In the genomic region with DNA sequence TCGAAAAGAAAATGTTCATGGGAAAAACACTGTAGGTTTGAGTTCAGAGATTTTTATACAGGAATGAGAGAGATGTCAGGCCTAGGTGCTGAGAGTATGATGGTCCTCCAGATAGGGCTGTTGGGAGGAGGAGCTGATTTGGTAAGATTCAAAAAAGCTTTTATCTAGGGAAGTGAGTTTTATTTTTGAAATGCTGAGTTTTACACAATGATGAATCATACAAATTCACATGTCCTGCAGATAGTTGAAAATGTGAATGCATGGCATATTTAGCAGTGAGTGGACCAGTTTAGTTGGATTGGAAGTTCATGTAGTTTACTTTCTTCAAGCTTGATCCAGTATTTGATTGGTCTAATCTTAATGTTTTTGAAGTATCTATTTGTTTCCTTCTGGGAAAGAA, we compare ENCODE assay signal across 18 cellular contexts.
A peak's percentile ranks its signal among the peaks of the same experiment; 100 is the strongest.
DNase-seq lines count a peak whose midpoint lies in the region; ATAC-seq and TF ChIP-seq lines count a peak whose summit lies in the region.
"Had no signal": no experiment of that assay in that cellular context is flagged by ENCODE, and none has a peak within 500 bp of the region (broad histone marks: within the 10 kb centered on the region; RNA-seq: fewer than 3 reads in every experiment).

No MANE protein-coding gene starts in this region.

- no peak overlapping the region for H3K27ac ChIP-seq in mesenchymal stem cell (ENCODE audit: low read length, poor library complexity, severe bottlenecking)
- H3K27ac ChIP-seq in gastroesophageal sphincter: no peak overlapping the region
- H3K27ac ChIP-seq: esophagus muscularis mucosa, stomach, uterus had no signal

- no peak overlapping the region for H3K4me2 ChIP-seq in mesenchymal stem cell (ENCODE audit: low read length, poor library complexity, severe bottlenecking)

- no peaks in the 10 kb centered on the region for H3K27me3 ChIP-seq in mesenchymal stem cell (ENCODE audit: control insufficient read depth in 1 of 2, insufficient read depth in 1 of 2, low read length in 2 of 2)
- H3K27me3 ChIP-seq in gastroesophageal sphincter: no peaks in the 10 kb centered on the region
- H3K27me3 ChIP-seq: esophagus muscularis mucosa, stomach, uterus had no signal

- no peak for TF ChIP-seq POLR2A in gastroesophageal sphincter (IDR thresholded peaks at IDR 0.05)

- in situ Hi-C loops in GM13976 (cut with MboI; ENCODE audit: low sequenced_read_pairs, unreplicated experiment): no loop called here

- H2BK15ac ChIP-seq in mesenchymal stem cell (ENCODE audit: low read depth, poor library complexity, severe bottlenecking): no peak overlapping the region

- H3K18ac ChIP-seq in mesenchymal stem cell (ENCODE audit: low read depth in 1 of 2, low read length in 2 of 2): no peak overlapping the region

- H3K4me3 ChIP-seq in AG10803 (ENCODE audit: low read length): no peak overlapping the region
- H3K4me3 ChIP-seq in cardiac fibroblast (replicated peaks in 1 of 2; ENCODE audit: low read depth in 2 of 2, low read length in 2 of 2): no peak overlapping the region
- no peak overlapping the region for H3K4me3 ChIP-seq in mesenchymal stem cell (ENCODE audit: insufficient read depth in 1 of 2, low read depth in 1 of 2, low read length in 2 of 2)
- H3K4me3 ChIP-seq in gastroesophageal sphincter: no peak overlapping the region
- H3K4me3 ChIP-seq: esophagus muscularis mucosa, stomach, uterus had no signal

- DNase-seq in AG10803 (ENCODE audit: low read depth): peak; percentile 67
- DNase-seq in M059J (ENCODE audit: low read depth): peak; percentile 32
- DNase-seq in cardiac fibroblast (ENCODE audit: low read depth in 2 of 2): peak; percentile 52 to 68
- DNase-seq in mesenchymal stem cell: no peak
- DNase-seq in Kasumi-1 (lab: John Stamatoyannopoulos, UW): no peak
- no peak for DNase-seq in stimulated activated CD4-positive, alpha-beta T cell treated with anti-CD3 and anti-CD28 coated beads, Interleukin-4, amount 100 ng/mL, for 4 hours
- no peak for DNase-seq in GM13976 (ENCODE audit: low spot score)
- DNase-seq: ACHN; activated CD4-positive, alpha-beta T cell treated with anti-CD3 and anti-CD28 coated beads for 4 hours; activated naive CD4-positive, alpha-beta T cell; NCI-H2081 treated with DMSO at 0.1 percent for 48 hours; right cardiac atrium; stomach; T1000; uterus had no signal

- no peak overlapping the region for H2AFZ ChIP-seq in mesenchymal stem cell (ENCODE audit: low read depth, low read length)

- no peak overlapping the region for H4K91ac ChIP-seq in mesenchymal stem cell (ENCODE audit: low read length)

- TF ChIP-seq EP300 in gastroesophageal sphincter (IDR thresholded peaks at IDR 0.05): no peak

- H3K4me1 ChIP-seq in mesenchymal stem cell (ENCODE audit: control insufficient read depth, insufficient read depth, low read depth, low read length) (peaks cover 2% of the 10 kb centered on the region), gastroesophageal sphincter (peaks cover 0 to 7% (median 0%) of the 10 kb centered on the region in 3 donors)
- H3K4me1 ChIP-seq: uterus had no signal

- no peak overlapping the region for H2BK120ac ChIP-seq in mesenchymal stem cell (ENCODE audit: low read depth, low read length)

- H2AK5ac ChIP-seq in mesenchymal stem cell (ENCODE audit: low read length, severe bottlenecking): no peak overlapping the region

- H4K8ac ChIP-seq in mesenchymal stem cell (ENCODE audit: low read length): no peak overlapping the region

- no peak overlapping the region for H3K4ac ChIP-seq in mesenchymal stem cell (ENCODE audit: low read depth in 1 of 2, low read length in 2 of 2)

- H3K9ac ChIP-seq in mesenchymal stem cell (ENCODE audit: low read length): peak overlapping the region; percentile 74

- no peak overlapping the region for H2BK5ac ChIP-seq in mesenchymal stem cell (ENCODE audit: low read depth, low read length, poor library complexity, severe bottlenecking)

- H3K23ac ChIP-seq in mesenchymal stem cell (ENCODE audit: low read length in 2 of 2): no peak overlapping the region

- WGBS in mesenchymal stem cell: 97% methylated on average over 1 of the region's 1 CpG
- 71 to 88% methylated on average over 1 of the region's 1 CpG for WGBS in gastroesophageal sphincter (ENCODE audit: low coverage in 1 of 2), 2 donors

- H3K9me3 ChIP-seq in mesenchymal stem cell (ENCODE audit: control insufficient read depth, low read length) (no peaks in the 10 kb centered on the region), gastroesophageal sphincter (no peaks in the 10 kb centered on the region)
- H3K9me3 ChIP-seq: esophagus muscularis mucosa, stomach, uterus had no signal

- no peak overlapping the region for H2BK12ac ChIP-seq in mesenchymal stem cell (ENCODE audit: low read length in 2 of 2)

- TF ChIP-seq CTCF in AG10803 (conservative IDR thresholded peaks at IDR 0.05; ENCODE audit: low read length) (no peak), cardiac fibroblast (IDR thresholded peaks at IDR 0.05; ENCODE audit: low read depth, low read length) (no peak), gastroesophageal sphincter (IDR thresholded peaks at IDR 0.05) (no peak), GM13976 (IDR thresholded peaks at IDR 0.05; ENCODE audit: borderline replicate concordance, control extremely low read depth, extremely low read depth, insufficient read depth, missing control alignments) (no peak)

- ATAC-seq in gastroesophageal sphincter: no peak
- ATAC-seq: HepG2, right cardiac atrium had no signal

- H3K14ac ChIP-seq in mesenchymal stem cell (ENCODE audit: low read length in 2 of 2): no peak overlapping the region

- H3K79me1 ChIP-seq in mesenchymal stem cell (replicated peaks; ENCODE audit: low read length, poor library complexity, severe bottlenecking): peaks cover 21% of the 10 kb centered on the region

- H3K36me3 ChIP-seq in mesenchymal stem cell (ENCODE audit: control insufficient read depth in 1 of 2, insufficient read depth in 2 of 2, low read depth in 1 of 2, low read length in 2 of 2) (no peaks in the 10 kb centered on the region), gastroesophageal sphincter (no peaks in the 10 kb centered on the region)
- H3K36me3 ChIP-seq: esophagus muscularis mucosa, stomach, uterus had no signal

Comparison
In these comparisons a context has a peak if more than half of its experiments do, and no peak if none do; other contexts are left out.
1. DNase-seq: peak in AG10803 (single experiment), M059J (single experiment) and cardiac fibroblast (2 of 2); none in mesenchymal stem cell (single experiment), Kasumi-1 (0 of 2), stimulated activated CD4-positive, alpha-beta T cell treated with anti-CD3 and anti-CD28 coated beads, Interleukin-4, amount 100 ng/mL, for 4 hours (0 of 2) and GM13976 (single experiment).